In the genomic region with DNA sequence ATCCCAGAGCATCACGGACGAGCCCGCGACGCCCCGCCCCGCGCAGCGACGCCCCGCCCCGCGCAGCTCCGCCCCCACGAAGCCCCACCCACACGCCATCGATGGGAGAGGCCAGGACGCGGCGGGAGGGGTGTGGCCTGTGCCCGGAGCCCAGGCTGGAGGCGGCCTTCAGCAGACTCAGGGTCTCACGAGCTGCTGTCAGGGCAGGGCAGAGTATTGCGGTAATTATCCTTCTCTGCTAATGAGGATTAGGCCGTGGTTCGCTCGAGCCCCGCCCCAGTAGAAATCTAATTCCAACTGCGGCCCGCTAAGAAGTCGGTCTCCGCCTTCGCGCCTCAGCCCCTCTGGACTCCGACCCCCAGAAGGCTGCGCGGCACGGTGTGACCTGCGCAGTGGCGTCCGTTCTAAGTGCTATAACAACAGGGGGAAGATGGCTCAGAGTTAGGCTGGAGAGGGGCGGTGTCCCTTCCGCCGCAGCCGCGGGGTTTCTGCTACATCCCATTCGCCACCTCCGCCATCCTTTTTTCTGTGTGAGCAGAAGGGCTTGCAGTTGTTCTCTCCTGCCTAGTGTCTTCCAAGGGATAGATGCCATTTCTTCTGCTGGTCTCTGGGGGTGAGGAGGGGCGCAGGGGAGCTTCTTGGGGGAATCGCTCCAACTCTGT, we compare ENCODE assay signal across 8 cellular contexts. TPM values are rescaled to one million over a fixed set of nuclear protein-coding genes. Genes with fewer than 3 reads are reported as not detected.
DNase-seq lines count a peak whose midpoint lies in the region; ATAC-seq, FAIRE-seq and TF ChIP-seq lines count a peak whose summit lies in the region.

No MANE protein-coding gene starts in this region.

- intact Hi-C loops in Right ventricle myocardium superior (cut with DNase I): no loop called here
- intact Hi-C loops in pancreas (cut with DNase I): loop anchor here in 1 of 3 donors (10.0 kb wide), 1 partner anchor 108 kb away; a partner anchor contains a TSS
- intact Hi-C loops in tibial artery (cut with DNase I; ENCODE audit: low total_unique reads): loop anchor here (10.0 kb wide), 1 partner anchor 568 kb away; a partner anchor contains a TSS

- H3K4me3 Mint-ChIP-seq in activated naive CD8-positive, alpha-beta T cell treated with anti-CD3 and anti-CD28 coated beads, Interleukin-2, amount 10 ng/mL, durations not matched to agents 7 days and 5 days: peak overlapping the region; percentile 95

- H3K4me3 ChIP-seq in pancreas (peak overlapping the region; percentile 77 to 98 (median 94)), tibial artery (peak overlapping the region; percentile 78 to 85)

- POLR2A ChIA-PET in activated naive CD8-positive, alpha-beta T cell treated with anti-CD3 and anti-CD28 coated beads, Interleukin-2, amount 10 ng/mL, durations not matched to agents 7 days and 5 days (lab: Charles Lee): interaction anchor here (0.6 to 2.8 kb wide), 10 partner anchors 10 to 572 kb away, joined by 3 to 32 read pairs (median 7); a partner anchor contains a TSS

- H3K27me3 ChIP-seq in pancreas (no peaks in the 10 kb centered on the region), tibial artery (no peaks in the 10 kb centered on the region)

- peak; percentile 95 for ATAC-seq in HG02642 (IDR thresholded peaks at IDR 0.05; ENCODE audit: poor library complexity, unreplicated experiment)
- ATAC-seq in activated naive CD8-positive, alpha-beta T cell treated with anti-CD3 and anti-CD28 coated beads, Interleukin-2, amount 10 ng/mL, durations not matched to agents 7 days and 5 days (ENCODE audit: low read depth): peak; percentile 96
- peak; percentile 100 for ATAC-seq in Right ventricle myocardium superior (ENCODE audit: poor library complexity)
- ATAC-seq in pancreas: peak; percentile 98 to 100 (median 98)

- peak overlapping the region; percentile 80 to 97 (median 86) for H3K27ac ChIP-seq in pancreas
- H3K27ac ChIP-seq in tibial artery: peak overlapping the region; percentile 93 to 96

- H3K36me3 Mint-ChIP-seq in activated naive CD8-positive, alpha-beta T cell treated with anti-CD3 and anti-CD28 coated beads, Interleukin-2, amount 10 ng/mL, durations not matched to agents 7 days and 5 days: peaks cover 13% of the 10 kb centered on the region

- peaks cover 4 to 16% (median 11%) of the 10 kb centered on the region in 3 donors for H3K4me1 ChIP-seq in pancreas
- H3K4me1 ChIP-seq in tibial artery: peaks cover 0 to 20% (median 16%) of the 10 kb centered on the region in 4 donors

- no peak for FAIRE-seq in pancreas (lab: Jason Lieb, UNC)

- peak; percentile 53 for TF ChIP-seq POLR2A in GM10847 (IDR thresholded peaks at IDR 0.05; ENCODE audit: extremely low read depth, insufficient read length)

- 1% methylated on average over 49 to 50 of the region's 50 CpGs for WGBS in pancreas, 2 donors

- peaks cover 10% of the 10 kb centered on the region for H3K27me3 Mint-ChIP-seq in activated naive CD8-positive, alpha-beta T cell treated with anti-CD3 and anti-CD28 coated beads, Interleukin-2, amount 10 ng/mL, durations not matched to agents 7 days and 5 days

- peak; percentile 97 for DNase-seq in NCI-H1105 (lab: John Stamatoyannopoulos, UW)
- DNase-seq in SKM-1 (lab: John Stamatoyannopoulos, UW; ENCODE audit: unreplicated experiment): peak; percentile 80
- DNase-seq in activated naive CD8-positive, alpha-beta T cell treated with anti-CD3 and anti-CD28 coated beads, Interleukin-2, amount 10 ng/mL, durations not matched to agents 7 days and 5 days: peak; percentile 95
- DNase-seq in Right ventricle myocardium superior: peak; percentile 95
- peak; percentile 91 to 96 (median 94) for DNase-seq in pancreas
- DNase-seq in tibial artery: peak; percentile 91 to 94

- peak overlapping the region; percentile 95 for H3K27ac Mint-ChIP-seq in activated naive CD8-positive, alpha-beta T cell treated with anti-CD3 and anti-CD28 coated beads, Interleukin-2, amount 10 ng/mL, durations not matched to agents 7 days and 5 days

- H3K9me3 ChIP-seq in pancreas (no peaks in the 10 kb centered on the region), tibial artery (peaks cover 0 to 8% (median 8%) of the 10 kb centered on the region in 3 donors)

- no peaks in the 10 kb centered on the region for H3K36me3 ChIP-seq in pancreas
- H3K36me3 ChIP-seq in tibial artery: no peaks in the 10 kb centered on the region

- peaks cover 5% of the 10 kb centered on the region for H3K9me3 Mint-ChIP-seq in activated naive CD8-positive, alpha-beta T cell treated with anti-CD3 and anti-CD28 coated beads, Interleukin-2, amount 10 ng/mL, durations not matched to agents 7 days and 5 days

- peaks cover 24% of the 10 kb centered on the region for H3K4me1 Mint-ChIP-seq in activated naive CD8-positive, alpha-beta T cell treated with anti-CD3 and anti-CD28 coated beads, Interleukin-2, amount 10 ng/mL, durations not matched to agents 7 days and 5 days

- TF ChIP-seq CTCF in pancreas (IDR thresholded peaks at IDR 0.05) (no peak), tibial artery (IDR thresholded peaks at IDR 0.05) (no peak)

RNA-seq across cellular contexts. Expression of a gene that starts 0.3 kb away (rescaled TPM):
- 10 to 100 TPM; 63.3 to 64.0 TPM for total RNA-seq in activated naive CD8-positive, alpha-beta T cell treated with anti-CD3 and anti-CD28 coated beads, Interleukin-2, amount 10 ng/mL, durations not matched to agents 7 days and 5 days
- 21.6 TPM for total RNA-seq in Right ventricle myocardium superior
- 10 to 100 TPM; 15.6 to 30.3 (median 24.6) TPM for total RNA-seq in pancreas
- polyA plus RNA-seq in pancreas: 10 to 100 TPM; 13.8 to 25.1 TPM

RNA-seq across cellular contexts. Expression of a gene that starts 46.3 kb away (rescaled TPM):
- 10 to 100 TPM; 12.8 to 13.6 TPM for total RNA-seq in activated naive CD8-positive, alpha-beta T cell treated with anti-CD3 and anti-CD28 coated beads, Interleukin-2, amount 10 ng/mL, durations not matched to agents 7 days and 5 days
- total RNA-seq in Right ventricle myocardium superior: 20.1 TPM
- total RNA-seq in pancreas: 10 to 100 TPM in 1 of 6 donors, 1 to 10 TPM in 5; 5.5 to 10.3 (median 7.1) TPM
- 10 to 100 TPM in 1 of 2 donors, 1 to 10 TPM in 1; 8.1 to 20.1 TPM for polyA plus RNA-seq in pancreas

Comparison
In these comparisons a context has a peak if more than half of its experiments do, and no peak if none do; other contexts are left out.
1. Peak in every context shown above with its lines: DNase-seq, ATAC-seq, H3K4me3 ChIP-seq and H3K27ac ChIP-seq.